Comparison of ENCODE assay signal across 7 cellular contexts in genomic region chr11:112280268-112281126, GRCh38. TPM values are rescaled to one million over a fixed set of nuclear protein-coding genes. Genes with fewer than 3 reads are reported as not detected.
DNase-seq lines count a peak whose midpoint lies in the region; ATAC-seq and TF ChIP-seq lines count a peak whose summit lies in the region.

No MANE protein-coding gene starts in this region.

- no peak overlapping the region for H3K27ac Mint-ChIP-seq in WTC11

- H3K4me3 Mint-ChIP-seq in WTC11: peak overlapping the region; percentile 83

- CTCF ChIA-PET in WTC11 (lab: Charles Lee): interaction anchor here (0.6 to 3.9 kb wide), 75 partner anchors 9 to 1547 kb away, joined by 3 to 49 read pairs (median 4); partner anchors contain the start of genes ALG9, C11orf52, SDHD and TEX12

- ATAC-seq in GM18498 (IDR thresholded peaks at IDR 0.05; ENCODE audit: unreplicated experiment) (peak; percentile 81), HG03045 (IDR thresholded peaks at IDR 0.05; ENCODE audit: unreplicated experiment) (peak; percentile 67), WTC11 (peak; percentile 73)

- H3K27me3 Mint-ChIP-seq in WTC11 (ENCODE audit: low read depth): no peaks in the 10 kb centered on the region; the same call in 1 of the 2 replicates

- no peaks in the 10 kb centered on the region for H3K36me3 Mint-ChIP-seq in WTC11

- peak overlapping the region; percentile 70 for H3K27ac ChIP-seq in caudate nucleus (ENCODE audit: low read depth, low read length)

- TF ChIP-seq CTCF in WTC11 (IDR thresholded peaks at IDR 0.05): peak; percentile 52

- H3K9me3 Mint-ChIP-seq in WTC11: no peaks in the 10 kb centered on the region

- H3K4me1 Mint-ChIP-seq in WTC11: peaks cover 18% of the 10 kb centered on the region

- DNase-seq in NCI-H2196 (lab: John Stamatoyannopoulos, UW; ENCODE audit: unreplicated experiment) (peak; percentile 85), WTC11 (ENCODE audit: low spot score) (peak; percentile 50), caudate nucleus (lab: John Stamatoyannopoulos, UW) (peak in 55 of 61 donors; percentile 10 to 87 (median 48)), islet precursor cell (peak; percentile 84)
- DNase-seq in stimulated activated CD4-positive, alpha-beta T cell treated with anti-CD3 and anti-CD28 coated beads, Interleukin-15, amount 100 ng/mL, for 24 hours: peak; percentile 74

- POLR2A ChIA-PET in WTC11 (lab: Charles Lee): no interaction called here

TF ChIP-seq in WTC11, 78 proteins besides CTCF, POLR2A, EP300 and RAD21:
- peak; percentile 41; the same call in 1 of the 2 replicates for TF ChIP-seq ZNF263 (CRISPR knock-in tag; IDR thresholded peaks at IDR 0.05; ENCODE audit: low read depth)
- TF ChIP-seq HMGA2 (CRISPR knock-in tag; IDR thresholded peaks at IDR 0.05): no peak
- 0 out of 2 replicates have a peak, but pooled peaks have one; percentile 37 for TF ChIP-seq PRRX2 (CRISPR knock-in tag; IDR thresholded peaks at IDR 0.05)

RNA-seq across cellular contexts. Expression of gene PLET1, which starts 19.8 kb away (rescaled TPM):
- not detected in 3 replicates for total RNA-seq in WTC11 (2021)

RNA-seq across cellular contexts. Expression of gene PTS, which starts 54.3 kb away (rescaled TPM):
- total RNA-seq in WTC11 (2021): 23.5 to 26.7 TPM (median 25.7 TPM) in 3 replicates

Comparison
In these comparisons a context has a peak if more than half of its experiments do, and no peak if none do; other contexts are left out.
1. Peak in every context shown above with its lines: DNase-seq, ATAC-seq and H3K27ac ChIP-seq.